21 cellular contexts compared by ENCODE assay signal in the genomic region with DNA sequence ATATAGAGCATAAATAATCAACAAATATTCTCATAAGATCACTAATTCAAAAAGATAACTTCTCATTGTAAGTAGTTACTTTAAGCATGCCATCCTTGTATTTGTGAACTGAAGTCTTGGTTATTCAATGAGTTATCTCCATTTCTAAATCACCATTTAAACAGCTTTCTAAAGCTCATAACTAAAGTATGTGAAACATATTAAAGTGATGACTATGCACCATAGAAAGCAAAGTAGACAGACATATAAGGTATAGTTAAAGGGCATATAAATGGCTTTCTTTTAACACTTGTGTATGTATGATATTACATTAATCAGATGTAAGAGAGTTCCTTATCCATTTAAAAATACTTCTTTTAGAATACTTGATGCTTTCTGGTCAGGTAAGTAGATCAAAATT.
DNase-seq lines count a peak whose midpoint lies in the region; ATAC-seq, FAIRE-seq and TF ChIP-seq lines count a peak whose summit lies in the region.
"Had no signal": no experiment of that assay in that cellular context is flagged by ENCODE, and none has a peak within 500 bp of the region (broad histone marks: within the 10 kb centered on the region; RNA-seq: fewer than 3 reads in every experiment).

No MANE protein-coding gene starts in this region.

- TF ChIP-seq EP300 in HepG2 (IDR thresholded peaks at IDR 0.05; ENCODE audit: low read depth in 2 of 2, low read length in 2 of 2) (no peak), HepG2 (CRISPR knock-in tag; IDR thresholded peaks at IDR 0.05; ENCODE audit: borderline replicate concordance) (no peak)

- H3F3A ChIP-seq in smooth muscle cell (ENCODE audit: low read depth): no peaks in the 10 kb centered on the region

- FAIRE-seq in HepG2 (lab: Jason Lieb, UNC) (no peak), GM12892 (lab: Jason Lieb, UNC) (no peak)
- FAIRE-seq: G401.6, GM18507, K562 had no signal

- no peaks in the 10 kb centered on the region for H3K27me3 ChIP-seq in HepG2 (ENCODE audit: control insufficient read depth in 1 of 2, insufficient read depth in 2 of 2, low read length in 2 of 2)
- no peaks in the 10 kb centered on the region for H3K27me3 ChIP-seq in right lobe of liver
- no peaks in the 10 kb centered on the region for H3K27me3 ChIP-seq in smooth muscle cell (ENCODE audit: low read depth)
- H3K27me3 ChIP-seq: MG63 had no signal

- intact Hi-C loops in HepG2 (cut with micrococcal nuclease; ENCODE audit: unreplicated experiment): no loop called here
- intact Hi-C loops in right lobe of liver (cut with DNase I): no loop called here

- H3K4me2 ChIP-seq in HepG2 (ENCODE audit: low read depth, low read length) (no peak overlapping the region), smooth muscle cell (peak overlapping the region; percentile 5)

- H2AFZ ChIP-seq in HepG2 (ENCODE audit: low read length) (no peak overlapping the region), smooth muscle cell (ENCODE audit: low read depth) (no peak overlapping the region)

- H3K36me3 ChIP-seq in HepG2 (replicated peaks in 1 of 2; ENCODE audit: control insufficient read depth in 1 of 2, insufficient read depth in 2 of 2, low read length in 2 of 2) (no peaks in the 10 kb centered on the region), right lobe of liver (no peaks in the 10 kb centered on the region), KOPT-K1 (ENCODE audit: insufficient read depth, low read length) (peaks cover 12% of the 10 kb centered on the region; the same call in 1 of the 2 replicates), smooth muscle cell (ENCODE audit: low read depth) (no peaks in the 10 kb centered on the region)
- H3K36me3 ChIP-seq: MG63 had no signal

- H3K4me1 ChIP-seq in HepG2 (ENCODE audit: insufficient read depth, low read length) (no peaks in the 10 kb centered on the region), right lobe of liver (peaks cover 0 to 8% (median 0%) of the 10 kb centered on the region in 4 donors), smooth muscle cell (ENCODE audit: low read depth) (peaks cover 8% of the 10 kb centered on the region)

- H3K9me3 ChIP-seq in HepG2 (ENCODE audit: low read length) (no peaks in the 10 kb centered on the region), right lobe of liver (no peaks in the 10 kb centered on the region), KOPT-K1 (ENCODE audit: insufficient read depth, low read length, poor library complexity, severe bottlenecking) (no peaks in the 10 kb centered on the region), smooth muscle cell (replicated peaks; ENCODE audit: low read depth) (no peaks in the 10 kb centered on the region)
- H3K9me3 ChIP-seq: MG63 had no signal

- H3K79me2 ChIP-seq in HepG2 (ENCODE audit: insufficient read depth, low read length): no peaks in the 10 kb centered on the region
- H3K79me2 ChIP-seq in smooth muscle cell (ENCODE audit: low read depth): no peaks in the 10 kb centered on the region

- H3K27ac ChIP-seq in HepG2 (ENCODE audit: extremely low read length, insufficient read depth, low read length) (no peak overlapping the region), right lobe of liver (no peak overlapping the region), KOPT-K1 (ENCODE audit: low read depth, low read length, poor library complexity, severe bottlenecking) (peak overlapping the region; percentile 64), smooth muscle cell (ENCODE audit: low read depth) (no peak overlapping the region)

- CTCF ChIA-PET in HepG2 (lab: Yijun Ruan, JAX; ENCODE audit: low intra/inter-chr PET ratio, low total read pairs): no interaction called here

- H3K4me3 ChIP-seq in HepG2 (replicated peaks in 1 of 3; ENCODE audit: insufficient read depth in 1 of 3, low read depth in 2 of 3, low read length in 3 of 3) (no peak overlapping the region), right lobe of liver (no peak overlapping the region), astrocyte of the spinal cord (ENCODE audit: low read depth, low read length) (no peak overlapping the region), smooth muscle cell (no peak overlapping the region)
- H3K4me3 ChIP-seq: K562, MG63 had no signal

- DNase-seq in HepG2 (ENCODE audit: low spot score) (no peak), right lobe of liver (no peak), astrocyte of the spinal cord (ENCODE audit: low read depth, low spot score) (peak; percentile 26), smooth muscle cell (lab: John Stamatoyannopoulos, UW; ENCODE audit: unreplicated experiment) (no peak), GM12892 (ENCODE audit: insufficient read length) (no peak)
- DNase-seq: 8988T; CD8-positive, alpha-beta T cell; MG63; NCI-H1092; NCI-H2107; NCI-H226; NCI-H526 treated with DMSO at 0.1 percent for 48 hours; NK-92 treated with Interleukin-12 subunit alpha and Interleukin-12 subunit beta, amount 100 ng/mL, for 24 hours; OCI-M1; RPMI8226 had no signal

- H3K9ac ChIP-seq in HepG2 (ENCODE audit: insufficient read depth, low read depth, low read length): no peak overlapping the region
- no peak overlapping the region for H3K9ac ChIP-seq in smooth muscle cell (ENCODE audit: low read depth)

- ATAC-seq in HepG2 (no peak), right lobe of liver (no peak), HG03196 (IDR thresholded peaks at IDR 0.05; ENCODE audit: unreplicated experiment) (no peak), HG02938 (IDR thresholded peaks at IDR 0.05; ENCODE audit: unreplicated experiment) (no peak)
- ATAC-seq: CD8-positive, alpha-beta T cell; K562 had no signal

- TF ChIP-seq CTCF in HepG2 (CRISPR knock-in tag; IDR thresholded peaks at IDR 0.05): no peak
- TF ChIP-seq CTCF in right lobe of liver (IDR thresholded peaks at IDR 0.05): no peak
- no peak for TF ChIP-seq CTCF in astrocyte of the spinal cord (IDR thresholded peaks at IDR 0.05; ENCODE audit: low read depth, low read length)
- no peak for TF ChIP-seq CTCF in smooth muscle cell (IDR thresholded peaks at IDR 0.05; ENCODE audit: borderline replicate concordance, insufficient read depth, poor library complexity, severe bottlenecking)

- POLR2A ChIA-PET in HepG2 (lab: Yijun Ruan, JAX): no interaction called here

- in situ Hi-C loops in HepG2 (cut with HindIII; ENCODE audit: extremely low pct_ligation_motif_present, low pct_unique_long_range_greater_than_20kb) (no loop called here), astrocyte of the spinal cord (cut with HindIII; ENCODE audit: low sequenced_read_pairs) (no loop called here)

- H4K20me1 ChIP-seq in HepG2 (ENCODE audit: insufficient read depth, low read length) (no peaks in the 10 kb centered on the region), smooth muscle cell (ENCODE audit: low read depth) (no peaks in the 10 kb centered on the region)

- TF ChIP-seq RAD21 in HepG2 (CRISPR knock-in tag; IDR thresholded peaks at IDR 0.05): no peak

- TF ChIP-seq POLR2A in HepG2 (IDR thresholded peaks at IDR 0.05; ENCODE audit: insufficient read depth in 1 of 2, low read depth in 2 of 2, low read length in 2 of 2) (no peak), right lobe of liver (IDR thresholded peaks at IDR 0.05) (no peak), GM12892 (IDR thresholded peaks at IDR 0.05; ENCODE audit: low read depth, low read length) (no peak)

- no TSS peak for BruUV-seq in HepG2 (replicated peaks; lab: Mats Ljungman, UMichigan)

TF ChIP-seq in HepG2, 621 proteins besides CTCF, POLR2A, EP300 and RAD21:
- TF ChIP-seq MAFK (conservative IDR thresholded peaks at IDR 0.05 in 1 of 2, IDR thresholded peaks at IDR 0.05 in 1 of 2; ENCODE audit: low read length in 2 of 2): peak; percentile 21 to 28; a peak in 2 of 4 replicates
- TF ChIP-seq ZNF333 (CRISPR knock-in tag; IDR thresholded peaks at IDR 0.05; ENCODE audit: borderline replicate concordance): no peak
- TF ChIP-seq HMGA1 (CRISPR knock-in tag; conservative IDR thresholded peaks at IDR 0.05): no peak
TF ChIP-seq in HepG2: peak in this region for 1.
